33 cellular contexts compared by ENCODE assay signal in genomic region chr17:56545930-56546329, GRCh38. TPM values are rescaled to one million over a fixed set of nuclear protein-coding genes. Genes with fewer than 3 reads are reported as not detected.
"Had no signal": no experiment of that assay in that cellular context is flagged by ENCODE, and none has a peak within 500 bp of the region (broad histone marks: within the 10 kb centered on the region; RNA-seq: fewer than 3 reads in every experiment).

No MANE protein-coding gene starts in this region.

- ATAC-seq: activated CD8-positive, alpha-beta T cell treated with anti-CD3 and anti-CD28 coated beads for 36 hours; activated naive CD8-positive, alpha-beta T cell treated with anti-CD3 and anti-CD28 coated beads, Interleukin-2, amount 50 U/mL, for 24 hours; activated T-cell treated with anti-CD3 and anti-CD28 coated beads, Interleukin-2, amount 50 U/mL, for 4 hours; activated T-cell treated with anti-CD3 and anti-CD28 coated beads, Interleukin-2, amount 50 U/mL, for 72 hours; activated T-helper 17 cell treated with anti-CD3 and anti-CD28 coated beads, Interleukin-2, amount 50 U/mL, for 72 hours had no signal

- H3K27me3 ChIP-seq: ascending aorta, cardiac muscle cell had no signal

- H3K4me3 ChIP-seq: ascending aorta, cardiac muscle cell had no signal

- H3K27ac ChIP-seq: ascending aorta, VCaP had no signal

- H3K9me3 ChIP-seq: ascending aorta had no signal

- FAIRE-seq: bronchial epithelial cell, TTC549 had no signal

- H3K4me1 ChIP-seq: ascending aorta had no signal

- DNase-seq: activated B cell treated with CpG ODN at 0.5 μM for 24 hours; activated CD4-positive, alpha-beta memory T cell treated with anti-CD3 and anti-CD28 coated beads for 36 hours; activated CD4-positive, alpha-beta T cell treated with anti-CD3 and anti-CD28 coated beads for 4 hours; activated CD4-positive, alpha-beta T cell treated with anti-CD3 and anti-CD28 coated beads, Interleukin-2, amount 10 ng/mL, durations not matched to agents 24 days and 14 days; activated CD4-positive, alpha-beta T cell treated with anti-CD3 and anti-CD28 coated beads, Interleukin-2, amount 50 U/mL, for 1 hour; activated CD4-positive, alpha-beta T cell treated with anti-CD3 and anti-CD28 coated beads, Interleukin-2, amount 50 U/mL, for 4 hours; activated CD4-positive, CD25-positive, alpha-beta regulatory T cell treated with anti-CD3 and anti-CD28 coated beads, Interleukin-2, amount 50 U/mL, for 72 hours; activated CD8-positive, alpha-beta memory T cell treated with anti-CD3 and anti-CD28 coated beads, Interleukin-2, amount 50 U/mL, for 4 hours; activated CD8-positive, alpha-beta T cell treated with anti-CD3 and anti-CD28 coated beads for 36 hours; activated effector memory CD4-positive, alpha-beta T cell treated with Interleukin-2 at 50 U/mL for 16 hours; activated gamma-delta T cell; activated naive CD4-positive, alpha-beta T cell treated with anti-CD3 and anti-CD28 coated beads, Interleukin-2, amount 10 ng/mL, durations not matched to agents 7 days and 5 days; activated naive CD4-positive, alpha-beta T cell treated with Interleukin-2 at 50 U/mL for 16 hours; activated naive CD8-positive, alpha-beta T cell treated with anti-CD3 and anti-CD28 coated beads, Interleukin-2, amount 10 ng/mL, durations not matched to agents 7 days and 5 days; activated naive CD8-positive, alpha-beta T cell treated with anti-CD3 and anti-CD28 coated beads, Interleukin-2, amount 50 U/mL, for 24 hours; activated T-cell treated with anti-CD3 and anti-CD28 coated beads for 4 hours; activated T-cell treated with anti-CD3 and anti-CD28 coated beads, Interleukin-2, amount 50 U/mL, for 1 hour; activated T-cell treated with anti-CD3 and anti-CD28 coated beads, Interleukin-2, amount 50 U/mL, for 4 hours; activated T-cell treated with anti-CD3 and anti-CD28 coated beads, Interleukin-2, amount 50 U/mL, for 72 hours; amygdala; anterior cingulate cortex; caudate nucleus; cerebellar nuclear complex; T-helper 1 cell; T-helper 2 cell; T-helper 9 cell had no signal

- H3K36me3 ChIP-seq: ascending aorta, cardiac muscle cell had no signal

RNA-seq across cellular contexts. Expression of gene NOG, which starts 47.6 kb away (rescaled TPM):
- total RNA-seq: activated B cell treated with CpG ODN at 0.5 μM for 24 hours; activated T-helper 1 cell treated with anti-CD3 and anti-CD28 coated beads, Interleukin-12 subunit alpha, Interleukin-12 subunit beta, Interleukin-2, Interleukin-4 antibody, amounts not matched to agents 30 ng/mL and 10 ng/mL and 1 ng/mL, durations not matched to agents 14 hours and 24 hours and 36 hours; ascending aorta had no signal
